Comparison of ENCODE assay signal across 14 cellular contexts in genomic region chr17:83174859-83175550, GRCh38.
DNase-seq lines count a peak whose midpoint lies in the region; ATAC-seq, FAIRE-seq and TF ChIP-seq lines count a peak whose summit lies in the region.
"Had no signal": no experiment of that assay in that cellular context is flagged by ENCODE, and none has a peak within 500 bp of the region (broad histone marks: within the 10 kb centered on the region; RNA-seq: fewer than 3 reads in every experiment).

No MANE protein-coding gene starts in this region.

- H3K27me3 Mint-ChIP-seq in activated CD4-positive, alpha-beta memory T cell treated with anti-CD3 and anti-CD28 coated beads, Interleukin-2, amount 10 ng/mL, durations not matched to agents 7 days and 5 days, result peaks cover 10% of the 10 kb centered on the region
- no peaks in the 10 kb centered on the region for H3K27me3 Mint-ChIP-seq in nephron progenitor cell (ENCODE audit: low read depth, poor library complexity)

- no peak for ATAC-seq in DND-41 (ENCODE audit: insufficient read depth, low read depth)
- peak; percentile 50 for ATAC-seq in GM21447 (IDR thresholded peaks at IDR 0.05; ENCODE audit: unreplicated experiment)
- no peak for ATAC-seq in HG02798 (IDR thresholded peaks at IDR 0.05; ENCODE audit: poor library complexity, unreplicated experiment)
- ATAC-seq in GM18867 (IDR thresholded peaks at IDR 0.05; ENCODE audit: unreplicated experiment), result no peak
- ATAC-seq: activated CD8-positive, alpha-beta T cell treated with anti-CD3 and anti-CD28 coated beads for 36 hours had no signal

- peak; percentile 16 for TF ChIP-seq CTCF in DND-41 (IDR thresholded peaks at IDR 0.05; ENCODE audit: borderline replicate concordance, extremely low read depth, low read length, poor library complexity, severe bottlenecking)
- no peak for TF ChIP-seq CTCF in nephron progenitor cell (IDR thresholded peaks at IDR 0.05)

- no peak overlapping the region for H3K27ac ChIP-seq in DND-41 (ENCODE audit: low read length)
- H3K27ac ChIP-seq in small intestine (ENCODE audit: low read depth in 1 of 2, low read length in 1 of 2), result no peak overlapping the region
- H3K27ac ChIP-seq: left lung, SK-N-MC had no signal

- H3K9me3 ChIP-seq in DND-41 (ENCODE audit: insufficient read depth, low read length, severe bottlenecking) (no peaks in the 10 kb centered on the region), small intestine (ENCODE audit: control insufficient read depth, low read depth) (no peaks in the 10 kb centered on the region)
- H3K9me3 ChIP-seq: left lung had no signal

- H3K27ac Mint-ChIP-seq in activated CD4-positive, alpha-beta memory T cell treated with anti-CD3 and anti-CD28 coated beads, Interleukin-2, amount 10 ng/mL, durations not matched to agents 7 days and 5 days, result no peak overlapping the region
- no peak overlapping the region for H3K27ac Mint-ChIP-seq in nephron progenitor cell
- H3K27ac Mint-ChIP-seq: activated CD8-positive, alpha-beta T cell treated with anti-CD3 and anti-CD28 coated beads for 36 hours had no signal

- H3K36me3 ChIP-seq in DND-41 (ENCODE audit: insufficient read depth, low read length), result no peaks in the 10 kb centered on the region
- no peaks in the 10 kb centered on the region for H3K36me3 ChIP-seq in small intestine (ENCODE audit: control insufficient read depth in 2 of 2, insufficient read depth in 2 of 2, low read length in 2 of 2)
- H3K36me3 ChIP-seq: left lung had no signal

- H3K4me1 Mint-ChIP-seq in activated CD4-positive, alpha-beta memory T cell treated with anti-CD3 and anti-CD28 coated beads, Interleukin-2, amount 10 ng/mL, durations not matched to agents 7 days and 5 days, result no peaks in the 10 kb centered on the region
- H3K4me1 Mint-ChIP-seq in nephron progenitor cell, result peaks cover 63% of the 10 kb centered on the region

- no peak for FAIRE-seq in small intestine (lab: Jason Lieb, UNC)
- FAIRE-seq: H54 had no signal

- DNase-seq in DND-41 (no peak), nephron progenitor cell (peak; percentile 1), small intestine (no peak)
- DNase-seq in activated CD4-positive, alpha-beta memory T cell treated with anti-CD3 and anti-CD28 coated beads, Interleukin-2, amount 10 ng/mL, durations not matched to agents 7 days and 5 days, result peak; percentile 11
- DNase-seq: activated CD8-positive, alpha-beta T cell treated with anti-CD3 and anti-CD28 coated beads for 36 hours; MM.1S; NCI-H524 treated with DMSO at 0.1 percent for 48 hours; stimulated activated naive CD4-positive, alpha-beta T cell had no signal

- H3K4me3 ChIP-seq in DND-41 (ENCODE audit: low read depth in 1 of 2, low read length in 2 of 2) (no peak overlapping the region), small intestine (ENCODE audit: low read depth in 1 of 2, low read length in 2 of 2) (no peak overlapping the region)
- H3K4me3 ChIP-seq: left lung, SK-N-MC had no signal

- H3K9ac ChIP-seq in DND-41 (ENCODE audit: low read depth, low read length), result no peak overlapping the region

- H3K4me1 ChIP-seq in DND-41 (ENCODE audit: insufficient read depth, low read length) (no peaks in the 10 kb centered on the region), small intestine (ENCODE audit: control insufficient read depth in 2 of 2, insufficient read depth in 1 of 2, low read depth in 1 of 2, low read length in 1 of 2) (no peaks in the 10 kb centered on the region)
- H3K4me1 ChIP-seq: left lung had no signal

- H3K4me3 Mint-ChIP-seq in activated CD4-positive, alpha-beta memory T cell treated with anti-CD3 and anti-CD28 coated beads, Interleukin-2, amount 10 ng/mL, durations not matched to agents 7 days and 5 days, result no peak overlapping the region
- H3K4me3 Mint-ChIP-seq in nephron progenitor cell, result peak overlapping the region; percentile 45
- H3K4me3 Mint-ChIP-seq: activated CD8-positive, alpha-beta T cell treated with anti-CD3 and anti-CD28 coated beads for 36 hours had no signal

- H3K79me2 ChIP-seq in DND-41 (ENCODE audit: insufficient read depth, low read length), result no peaks in the 10 kb centered on the region

- no peak overlapping the region for H3K4me2 ChIP-seq in DND-41 (ENCODE audit: insufficient read depth, low read length)

- no peak overlapping the region for H2AFZ ChIP-seq in DND-41 (ENCODE audit: low read depth, low read length)

- H3K27me3 ChIP-seq in DND-41 (ENCODE audit: insufficient read depth, low read length, poor library complexity), result no peaks in the 10 kb centered on the region
- no peaks in the 10 kb centered on the region for H3K27me3 ChIP-seq in small intestine (ENCODE audit: control insufficient read depth in 2 of 2, insufficient read depth in 2 of 2, low read length in 2 of 2)

- H3K9me3 Mint-ChIP-seq in activated CD4-positive, alpha-beta memory T cell treated with anti-CD3 and anti-CD28 coated beads, Interleukin-2, amount 10 ng/mL, durations not matched to agents 7 days and 5 days, result no peaks in the 10 kb centered on the region
- peaks cover 1% of the 10 kb centered on the region for H3K9me3 Mint-ChIP-seq in nephron progenitor cell
- H3K9me3 Mint-ChIP-seq: activated CD8-positive, alpha-beta T cell treated with anti-CD3 and anti-CD28 coated beads for 36 hours had no signal

- POLR2A ChIA-PET in activated CD4-positive, alpha-beta memory T cell treated with anti-CD3 and anti-CD28 coated beads, Interleukin-2, amount 10 ng/mL, durations not matched to agents 7 days and 5 days (lab: Charles Lee), result no interaction called here

- no peaks in the 10 kb centered on the region for H3K36me3 Mint-ChIP-seq in activated CD4-positive, alpha-beta memory T cell treated with anti-CD3 and anti-CD28 coated beads, Interleukin-2, amount 10 ng/mL, durations not matched to agents 7 days and 5 days (ENCODE audit: low read depth)
- no peaks in the 10 kb centered on the region for H3K36me3 Mint-ChIP-seq in nephron progenitor cell (ENCODE audit: low read depth)

- 78 to 79% (median 79%) methylated on average over 16 of the region's 16 CpGs for WGBS in small intestine, 3 donors

- CTCF ChIA-PET in activated CD4-positive, alpha-beta memory T cell treated with anti-CD3 and anti-CD28 coated beads, Interleukin-2, amount 10 ng/mL, durations not matched to agents 7 days and 5 days (lab: Charles Lee), result no interaction called here

- 0 out of 2 replicates have a peak, but pooled peaks cover 5% of the 10 kb centered on the region for H4K20me1 ChIP-seq in DND-41 (ENCODE audit: insufficient read depth, low read length)

Comparison
In these comparisons a context has a peak if more than half of its experiments do, and no peak if none do; other contexts are left out.
1. DNase-seq: peak in activated CD4-positive, alpha-beta memory T cell treated with anti-CD3 and anti-CD28 coated beads, Interleukin-2, amount 10 ng/mL, durations not matched to agents 7 days and 5 days (single experiment) and nephron progenitor cell (single experiment); none in DND-41 (single experiment) and small intestine (single experiment).